Comparison of ENCODE assay signal across 8 cellular contexts in genomic region chr9:114681594-114682332, GRCh38. TPM values are rescaled to one million over a fixed set of nuclear protein-coding genes. Genes with fewer than 3 reads are reported as not detected.
DNase-seq lines count a peak whose midpoint lies in the region; ATAC-seq, FAIRE-seq and TF ChIP-seq lines count a peak whose summit lies in the region.

A gene with protein sequence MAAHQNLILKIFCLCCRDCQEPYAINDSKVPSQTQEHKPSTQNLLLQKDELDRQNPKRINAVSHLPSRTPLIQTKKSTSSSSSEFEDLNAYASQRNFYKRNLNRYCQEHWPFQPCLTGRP (minus strand): TSS chr9:114682192. CDS start chr9:114671723, 10,469 bp downstream.

- FAIRE-seq in D721Med (lab: Jason Lieb, UNC): no peak

- no peaks in the 10 kb centered on the region for H3K9me3 ChIP-seq in PC-3 (ENCODE audit: low read length)
- no peaks in the 10 kb centered on the region for H3K9me3 ChIP-seq in tibial nerve

- ATAC-seq in GM21447 (IDR thresholded peaks at IDR 0.05; ENCODE audit: unreplicated experiment) (peak; percentile 80), PC-3 (peak; percentile 75), omental fat pad (ENCODE audit: low FRiP score) (peak; percentile 49)

- TF ChIP-seq CTCF in D721Med (IDR thresholded peaks at IDR 0.05; ENCODE audit: insufficient read depth, missing control alignments): peak; percentile 69
- peak; percentile 65 for TF ChIP-seq CTCF in PC-3 (conservative IDR thresholded peaks at IDR 0.05; ENCODE audit: low read depth, low read length)
- TF ChIP-seq CTCF in fibroblast of mammary gland (conservative IDR thresholded peaks at IDR 0.05; ENCODE audit: control insufficient read depth, insufficient read depth, low read depth, low read length): peak; percentile 89
- peak in 1 of 3 donors; percentile 25 for TF ChIP-seq CTCF in omental fat pad (IDR thresholded peaks at IDR 0.05)
- peak; percentile 39 to 65 (median 41) for TF ChIP-seq CTCF in tibial nerve (IDR thresholded peaks at IDR 0.05)

- no peak within 1 kb of the TSS for H3K4me2 ChIP-seq in PC-3 (ENCODE audit: low read length)

- H3K27ac ChIP-seq in PC-3 (ENCODE audit: low read length) (peak within 1 kb of the TSS; percentile 71), tibial nerve (no peak within 1 kb of the TSS)

- no peak within 1 kb of the TSS for H2AFZ ChIP-seq in PC-3 (ENCODE audit: low read length)

- CTCF ChIA-PET in PC-3 (lab: Charles Lee): interaction anchor here (0.9 to 1.1 kb wide), 3 partner anchors 12 to 225 kb away, joined by 3 to 4 read pairs (median 3); no protein-coding TSS in a partner anchor

- intact Hi-C loops in PC-3 (cut with micrococcal nuclease): loop anchor here (1.0 to 5.0 kb wide), 4 partner anchors 36 to 333 kb away; no protein-coding TSS in a partner anchor

- H3K4me3 ChIP-seq in PC-3 (ENCODE audit: low read length) (no peak within 1 kb of the TSS), fibroblast of mammary gland (ENCODE audit: control insufficient read depth, low read depth, low read length) (no peak within 1 kb of the TSS), tibial nerve (no peak within 1 kb of the TSS)

- DNase-seq in D721Med (ENCODE audit: insufficient read length, low spot score) (no peak), HuH-7.5 (ENCODE audit: low spot score) (peak; percentile 52), PC-3 (peak; percentile 82), activated T-cell treated with anti-CD3 and anti-CD28 coated beads for 24 hours (ENCODE audit: low read depth) (peak; percentile 81), fibroblast of mammary gland (ENCODE audit: low read depth) (peak; percentile 87), omental fat pad (ENCODE audit: low spot score) (peak; percentile 43), tibial nerve (ENCODE audit: low spot score in 2 of 2) (peak in 1 of 2 donors; percentile 57)

- H3K36me3 ChIP-seq in PC-3 (ENCODE audit: low read depth, low read length) (no peaks in the 10 kb centered on the region), tibial nerve (no peaks in the 10 kb centered on the region)

- H3K4me1 ChIP-seq in PC-3 (ENCODE audit: insufficient read depth, low read length) (peaks cover 40% of the 10 kb centered on the region), tibial nerve (no peaks in the 10 kb centered on the region)

- peak within 1 kb of the TSS; percentile 68 for H3K9ac ChIP-seq in PC-3 (ENCODE audit: low read length)

- no peaks in the 10 kb centered on the region for H3F3A ChIP-seq in PC-3 (ENCODE audit: low read length, unreplicated experiment)

- no peaks in the 10 kb centered on the region for H3K79me2 ChIP-seq in PC-3 (ENCODE audit: low read length)

- no peaks in the 10 kb centered on the region for H3K9me2 ChIP-seq in PC-3 (replicated peaks; ENCODE audit: low read length)

- TF ChIP-seq POLR2A in tibial nerve (IDR thresholded peaks at IDR 0.05): no peak

- H4K20me1 ChIP-seq in PC-3 (ENCODE audit: low read length): no peaks in the 10 kb centered on the region

- WGBS in tibial nerve, 2 donors: 71 to 74% methylated on average over 8 of the region's 8 CpGs

- no peak for TF ChIP-seq EP300 in tibial nerve (IDR thresholded peaks at IDR 0.05)

- POLR2A ChIA-PET in PC-3 (lab: Charles Lee; ENCODE audit: unreplicated experiment): no interaction called here

- H3K27me3 ChIP-seq in PC-3 (ENCODE audit: low read length) (no peaks in the 10 kb centered on the region), tibial nerve (no peaks in the 10 kb centered on the region)

- BruUV-seq in PC-3 (replicated peaks; lab: Mats Ljungman, UMichigan): no TSS peak

RNA-seq across cellular contexts. Expression of the gene that starts here (rescaled TPM):
- total RNA-seq in PC-3 (2014; rRNA removed): 2.4 TPM in 1 of 2 replicates, not detected in the other
- total RNA-seq in omental fat pad: not detected
- total RNA-seq in tibial nerve: not detected

Comparison
In these comparisons a context has a peak if more than half of its experiments do, and no peak if none do; other contexts are left out.
1. Peak in DNase-seq and ATAC-seq in omental fat pad; RNA of the gene not detected or under 1 TPM.